ENCODE assay signal across 2 cellular contexts in the genomic region with DNA sequence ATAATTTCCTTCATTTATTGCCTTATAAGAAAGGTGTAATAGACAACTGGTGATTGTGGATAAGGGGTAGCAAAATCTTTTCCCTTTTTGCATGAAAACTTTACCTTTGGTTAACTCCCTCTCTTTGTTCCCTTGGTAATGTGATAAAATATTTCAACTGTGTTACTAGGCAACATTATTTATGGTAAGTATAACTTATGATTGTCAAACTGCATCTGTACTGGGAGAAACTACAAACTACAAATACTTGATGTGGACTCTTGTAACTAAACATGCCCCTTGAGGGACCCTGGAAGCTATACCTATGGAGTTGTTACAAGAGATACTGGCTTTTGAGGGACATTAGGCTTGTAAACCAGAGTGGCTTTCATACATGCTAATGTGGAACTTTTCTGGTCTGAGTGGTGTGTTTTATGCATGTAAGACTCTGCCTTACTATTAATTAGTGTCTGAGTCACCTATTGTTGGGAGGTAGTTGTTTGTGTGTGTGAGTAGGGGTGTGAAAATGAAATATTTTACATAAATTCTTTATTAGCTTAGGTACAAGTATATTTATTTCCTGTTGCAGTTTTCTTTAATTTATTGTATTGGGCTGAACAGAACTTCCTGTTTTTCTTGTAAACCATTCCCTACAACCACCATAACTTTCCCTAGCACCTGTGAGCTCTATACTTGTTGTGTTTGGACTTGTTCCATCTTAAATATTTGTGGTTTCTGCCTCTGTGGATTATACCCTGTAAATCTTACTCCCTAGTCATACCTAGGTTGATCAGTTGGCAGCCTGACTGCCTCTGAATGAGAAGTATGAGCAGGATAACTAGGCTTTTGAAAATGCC.
TF ChIP-seq lines count a peak whose summit lies in the region.

No MANE protein-coding gene starts in this region.

TF ChIP-seq in liver, 16 proteins besides CTCF, POLR2A, EP300 and RAD21 (continued from another document):
- TF ChIP-seq, protein P1, sequence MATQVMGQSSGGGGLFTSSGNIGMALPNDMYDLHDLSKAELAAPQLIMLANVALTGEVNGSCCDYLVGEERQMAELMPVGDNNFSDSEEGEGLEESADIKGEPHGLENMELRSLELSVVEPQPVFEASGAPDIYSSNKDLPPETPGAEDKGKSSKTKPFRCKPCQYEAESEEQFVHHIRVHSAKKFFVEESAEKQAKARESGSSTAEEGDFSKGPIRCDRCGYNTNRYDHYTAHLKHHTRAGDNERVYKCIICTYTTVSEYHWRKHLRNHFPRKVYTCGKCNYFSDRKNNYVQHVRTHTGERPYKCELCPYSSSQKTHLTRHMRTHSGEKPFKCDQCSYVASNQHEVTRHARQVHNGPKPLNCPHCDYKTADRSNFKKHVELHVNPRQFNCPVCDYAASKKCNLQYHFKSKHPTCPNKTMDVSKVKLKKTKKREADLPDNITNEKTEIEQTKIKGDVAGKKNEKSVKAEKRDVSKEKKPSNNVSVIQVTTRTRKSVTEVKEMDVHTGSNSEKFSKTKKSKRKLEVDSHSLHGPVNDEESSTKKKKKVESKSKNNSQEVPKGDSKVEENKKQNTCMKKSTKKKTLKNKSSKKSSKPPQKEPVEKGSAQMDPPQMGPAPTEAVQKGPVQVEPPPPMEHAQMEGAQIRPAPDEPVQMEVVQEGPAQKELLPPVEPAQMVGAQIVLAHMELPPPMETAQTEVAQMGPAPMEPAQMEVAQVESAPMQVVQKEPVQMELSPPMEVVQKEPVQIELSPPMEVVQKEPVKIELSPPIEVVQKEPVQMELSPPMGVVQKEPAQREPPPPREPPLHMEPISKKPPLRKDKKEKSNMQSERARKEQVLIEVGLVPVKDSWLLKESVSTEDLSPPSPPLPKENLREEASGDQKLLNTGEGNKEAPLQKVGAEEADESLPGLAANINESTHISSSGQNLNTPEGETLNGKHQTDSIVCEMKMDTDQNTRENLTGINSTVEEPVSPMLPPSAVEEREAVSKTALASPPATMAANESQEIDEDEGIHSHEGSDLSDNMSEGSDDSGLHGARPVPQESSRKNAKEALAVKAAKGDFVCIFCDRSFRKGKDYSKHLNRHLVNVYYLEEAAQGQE (IDR thresholded peaks at IDR 0.05): peak; percentile 26
- no peak for TF ChIP-seq EGR1 (IDR thresholded peaks at IDR 0.05; ENCODE audit: low read depth in 2 of 2)
- TF ChIP-seq HNF4G (IDR thresholded peaks at IDR 0.05): no peak
- TF ChIP-seq JUND (IDR thresholded peaks at IDR 0.05): peak in 1 of 2 donors; percentile 38
- TF ChIP-seq, protein P2, sequence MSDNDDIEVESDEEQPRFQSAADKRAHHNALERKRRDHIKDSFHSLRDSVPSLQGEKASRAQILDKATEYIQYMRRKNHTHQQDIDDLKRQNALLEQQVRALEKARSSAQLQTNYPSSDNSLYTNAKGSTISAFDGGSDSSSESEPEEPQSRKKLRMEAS (IDR thresholded peaks at IDR 0.05): no peak
- no peak for TF ChIP-seq FOXA1 (IDR thresholded peaks at IDR 0.05)
- no peak for TF ChIP-seq FOXA2 (IDR thresholded peaks at IDR 0.05)
- no peak for TF ChIP-seq NR2F2 (IDR thresholded peaks at IDR 0.05)
- TF ChIP-seq YY1 (IDR thresholded peaks at IDR 0.05): peak; percentile 49
- TF ChIP-seq, protein P3, sequence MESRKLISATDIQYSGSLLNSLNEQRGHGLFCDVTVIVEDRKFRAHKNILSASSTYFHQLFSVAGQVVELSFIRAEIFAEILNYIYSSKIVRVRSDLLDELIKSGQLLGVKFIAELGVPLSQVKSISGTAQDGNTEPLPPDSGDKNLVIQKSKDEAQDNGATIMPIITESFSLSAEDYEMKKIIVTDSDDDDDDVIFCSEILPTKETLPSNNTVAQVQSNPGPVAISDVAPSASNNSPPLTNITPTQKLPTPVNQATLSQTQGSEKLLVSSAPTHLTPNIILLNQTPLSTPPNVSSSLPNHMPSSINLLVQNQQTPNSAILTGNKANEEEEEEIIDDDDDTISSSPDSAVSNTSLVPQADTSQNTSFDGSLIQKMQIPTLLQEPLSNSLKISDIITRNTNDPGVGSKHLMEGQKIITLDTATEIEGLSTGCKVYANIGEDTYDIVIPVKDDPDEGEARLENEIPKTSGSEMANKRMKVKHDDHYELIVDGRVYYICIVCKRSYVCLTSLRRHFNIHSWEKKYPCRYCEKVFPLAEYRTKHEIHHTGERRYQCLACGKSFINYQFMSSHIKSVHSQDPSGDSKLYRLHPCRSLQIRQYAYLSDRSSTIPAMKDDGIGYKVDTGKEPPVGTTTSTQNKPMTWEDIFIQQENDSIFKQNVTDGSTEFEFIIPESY (IDR thresholded peaks at IDR 0.05): no peak
- no peak for TF ChIP-seq TAF1 (conservative IDR thresholded peaks at IDR 0.05)

TF ChIP-seq in HepG2, 621 proteins besides CTCF, POLR2A, EP300 and RAD21 (continued from another document):
- TF ChIP-seq, protein P4, sequence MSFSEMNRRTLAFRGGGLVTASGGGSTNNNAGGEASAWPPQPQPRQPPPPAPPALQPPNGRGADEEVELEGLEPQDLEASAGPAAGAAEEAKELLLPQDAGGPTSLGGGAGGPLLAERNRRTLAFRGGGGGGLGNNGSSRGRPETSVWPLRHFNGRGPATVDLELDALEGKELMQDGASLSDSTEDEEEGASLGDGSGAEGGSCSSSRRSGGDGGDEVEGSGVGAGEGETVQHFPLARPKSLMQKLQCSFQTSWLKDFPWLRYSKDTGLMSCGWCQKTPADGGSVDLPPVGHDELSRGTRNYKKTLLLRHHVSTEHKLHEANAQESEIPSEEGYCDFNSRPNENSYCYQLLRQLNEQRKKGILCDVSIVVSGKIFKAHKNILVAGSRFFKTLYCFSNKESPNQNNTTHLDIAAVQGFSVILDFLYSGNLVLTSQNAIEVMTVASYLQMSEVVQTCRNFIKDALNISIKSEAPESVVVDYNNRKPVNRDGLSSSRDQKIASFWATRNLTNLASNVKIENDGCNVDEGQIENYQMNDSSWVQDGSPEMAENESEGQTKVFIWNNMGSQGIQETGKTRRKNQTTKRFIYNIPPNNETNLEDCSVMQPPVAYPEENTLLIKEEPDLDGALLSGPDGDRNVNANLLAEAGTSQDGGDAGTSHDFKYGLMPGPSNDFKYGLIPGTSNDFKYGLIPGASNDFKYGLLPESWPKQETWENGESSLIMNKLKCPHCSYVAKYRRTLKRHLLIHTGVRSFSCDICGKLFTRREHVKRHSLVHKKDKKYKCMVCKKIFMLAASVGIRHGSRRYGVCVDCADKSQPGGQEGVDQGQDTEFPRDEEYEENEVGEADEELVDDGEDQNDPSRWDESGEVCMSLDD (CRISPR knock-in tag; IDR thresholded peaks at IDR 0.05; ENCODE audit: borderline replicate concordance): no peak
- TF ChIP-seq, protein P5, sequence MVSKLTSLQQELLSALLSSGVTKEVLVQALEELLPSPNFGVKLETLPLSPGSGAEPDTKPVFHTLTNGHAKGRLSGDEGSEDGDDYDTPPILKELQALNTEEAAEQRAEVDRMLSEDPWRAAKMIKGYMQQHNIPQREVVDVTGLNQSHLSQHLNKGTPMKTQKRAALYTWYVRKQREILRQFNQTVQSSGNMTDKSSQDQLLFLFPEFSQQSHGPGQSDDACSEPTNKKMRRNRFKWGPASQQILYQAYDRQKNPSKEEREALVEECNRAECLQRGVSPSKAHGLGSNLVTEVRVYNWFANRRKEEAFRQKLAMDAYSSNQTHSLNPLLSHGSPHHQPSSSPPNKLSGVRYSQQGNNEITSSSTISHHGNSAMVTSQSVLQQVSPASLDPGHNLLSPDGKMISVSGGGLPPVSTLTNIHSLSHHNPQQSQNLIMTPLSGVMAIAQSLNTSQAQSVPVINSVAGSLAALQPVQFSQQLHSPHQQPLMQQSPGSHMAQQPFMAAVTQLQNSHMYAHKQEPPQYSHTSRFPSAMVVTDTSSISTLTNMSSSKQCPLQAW (CRISPR knock-in tag; IDR thresholded peaks at IDR 0.05): no peak
- no peak for TF ChIP-seq ZFAT (CRISPR knock-in tag; conservative IDR thresholded peaks at IDR 0.05)
- no peak for TF ChIP-seq FOXK1 (CRISPR knock-in tag; IDR thresholded peaks at IDR 0.05; ENCODE audit: borderline replicate concordance, low read depth)
- TF ChIP-seq ZNF7 (CRISPR knock-in tag; IDR thresholded peaks at IDR 0.05): no peak
- no peak for TF ChIP-seq PHF8 (CRISPR knock-in tag; IDR thresholded peaks at IDR 0.05)
- TF ChIP-seq ZNF737 (CRISPR knock-in tag; IDR thresholded peaks at IDR 0.05; ENCODE audit: borderline replicate concordance): no peak
- TF ChIP-seq MTF1 (CRISPR knock-in tag; IDR thresholded peaks at IDR 0.05): no peak
TF ChIP-seq in HepG2: peak in this region for 0.
